Comparison of ENCODE assay signal across 20 cellular contexts in genomic region chr4:8433181-8433580, GRCh38.
"Had no signal": no experiment of that assay in that cellular context is flagged by ENCODE, and none has a peak within 500 bp of the region (broad histone marks: within the 10 kb centered on the region; RNA-seq: fewer than 3 reads in every experiment).

No MANE protein-coding gene starts in this region.

- H3K27me3 ChIP-seq: gastroesophageal sphincter, right lobe of liver, spleen, uterus had no signal

- H3K36me3 Mint-ChIP-seq: WTC11 had no signal

- H3K4me3 Mint-ChIP-seq: activated CD4-positive, alpha-beta T cell treated with anti-CD3 and anti-CD28 coated beads, Interleukin-2, amount 10 ng/mL, durations not matched to agents 7 days and 5 days; activated naive CD4-positive, alpha-beta T cell treated with anti-CD3 and anti-CD28 coated beads for 36 hours; activated T-helper 1 cell treated with anti-CD3 and anti-CD28 coated beads, Interleukin-12 subunit alpha, Interleukin-12 subunit beta, Interleukin-2, Interleukin-4 antibody, amounts not matched to agents 30 ng/mL and 10 ng/mL and 1 ng/mL, durations not matched to agents 14 hours and 24 hours and 36 hours; stimulated activated naive CD8-positive, alpha-beta T cell treated with anti-CD3 and anti-CD28 coated beads, Interleukin-15, amount 100 ng/mL, for 72 hours; WTC11 had no signal

- H3K27ac ChIP-seq: gastroesophageal sphincter, psoas muscle, right lobe of liver, spleen, uterus had no signal

- H3K9me3 Mint-ChIP-seq: activated CD4-positive, alpha-beta T cell treated with anti-CD3 and anti-CD28 coated beads, Interleukin-2, amount 10 ng/mL, durations not matched to agents 7 days and 5 days; activated naive CD4-positive, alpha-beta T cell treated with anti-CD3 and anti-CD28 coated beads for 36 hours; activated T-helper 1 cell treated with anti-CD3 and anti-CD28 coated beads, Interleukin-12 subunit alpha, Interleukin-12 subunit beta, Interleukin-2, Interleukin-4 antibody, amounts not matched to agents 30 ng/mL and 10 ng/mL and 1 ng/mL, durations not matched to agents 14 hours and 24 hours and 36 hours; neural crest cell; stimulated activated naive CD8-positive, alpha-beta T cell treated with anti-CD3 and anti-CD28 coated beads, Interleukin-15, amount 100 ng/mL, for 72 hours; WTC11 had no signal

- H3K4me1 ChIP-seq: psoas muscle, uterus had no signal

- DNase-seq: activated CD4-positive, alpha-beta T cell treated with anti-CD3 and anti-CD28 coated beads, Interleukin-2, amount 10 ng/mL, durations not matched to agents 7 days and 5 days; activated CD8-positive, alpha-beta memory T cell treated with anti-CD3 and anti-CD28 coated beads for 24 hours; activated naive CD4-positive, alpha-beta T cell treated with anti-CD3 and anti-CD28 coated beads for 36 hours; central memory CD4-positive, alpha-beta T cell; cortex of kidney; effector CD4-positive, alpha-beta T cell; midbrain; psoas muscle; right lobe of liver; spleen; stimulated activated naive CD8-positive, alpha-beta T cell treated with anti-CD3 and anti-CD28 coated beads, Interleukin-15, amount 100 ng/mL, for 72 hours; T-helper 2 cell; uterus had no signal

- H3K9me3 ChIP-seq: gastroesophageal sphincter, psoas muscle, right lobe of liver, spleen, uterus had no signal

- H3K27me3 Mint-ChIP-seq: activated CD4-positive, alpha-beta T cell treated with anti-CD3 and anti-CD28 coated beads, Interleukin-2, amount 10 ng/mL, durations not matched to agents 7 days and 5 days; stimulated activated naive CD8-positive, alpha-beta T cell treated with anti-CD3 and anti-CD28 coated beads, Interleukin-15, amount 100 ng/mL, for 72 hours had no signal

- H3K4me3 ChIP-seq: gastroesophageal sphincter, lung, psoas muscle, right lobe of liver, spleen, uterus had no signal

- ATAC-seq: gastroesophageal sphincter; psoas muscle; right lobe of liver; stimulated activated naive CD8-positive, alpha-beta T cell treated with anti-CD3 and anti-CD28 coated beads, Interleukin-15, amount 100 ng/mL, for 72 hours; WTC11 had no signal

- H3K36me3 ChIP-seq: gastroesophageal sphincter, right lobe of liver, spleen, uterus had no signal

- H3K27ac Mint-ChIP-seq: activated CD4-positive, alpha-beta T cell treated with anti-CD3 and anti-CD28 coated beads, Interleukin-2, amount 10 ng/mL, durations not matched to agents 7 days and 5 days; activated naive CD4-positive, alpha-beta T cell treated with anti-CD3 and anti-CD28 coated beads for 36 hours; activated T-helper 1 cell treated with anti-CD3 and anti-CD28 coated beads, Interleukin-12 subunit alpha, Interleukin-12 subunit beta, Interleukin-2, Interleukin-4 antibody, amounts not matched to agents 30 ng/mL and 10 ng/mL and 1 ng/mL, durations not matched to agents 14 hours and 24 hours and 36 hours; stimulated activated naive CD8-positive, alpha-beta T cell treated with anti-CD3 and anti-CD28 coated beads, Interleukin-15, amount 100 ng/mL, for 72 hours; WTC11 had no signal

- FAIRE-seq: endothelial cell of umbilical vein, islet of Langerhans had no signal
